In genomic region chr12:24903305-24904088, GRCh38 we compare ENCODE assay signal across 8 cellular contexts. TPM values are rescaled to one million over a fixed set of nuclear protein-coding genes. Genes with fewer than 3 reads are reported as not detected.
A peak's percentile ranks its signal among the peaks of the same experiment; 100 is the strongest.
DNase-seq lines count a peak whose midpoint lies in the region; ATAC-seq, FAIRE-seq and TF ChIP-seq lines count a peak whose summit lies in the region.

No MANE protein-coding gene starts in this region.

- H3K9me2 ChIP-seq in hepatocyte (replicated peaks; ENCODE audit: insufficient read depth), result no peaks in the 10 kb centered on the region

- in situ Hi-C loops in gastrocnemius medialis (cut with MboI; ENCODE audit: low sequenced_read_pairs in 4 of 4), result no loop called here

- peaks cover 16% of the 10 kb centered on the region for H3K4me1 ChIP-seq in hepatocyte (ENCODE audit: insufficient read depth)
- H3K4me1 ChIP-seq in gastrocnemius medialis, result no peaks in the 10 kb centered on the region

- no peaks in the 10 kb centered on the region for H3K9me3 ChIP-seq in hepatocyte (ENCODE audit: low read depth)
- no peaks in the 10 kb centered on the region for H3K9me3 ChIP-seq in gastrocnemius medialis

- H2AFZ ChIP-seq in hepatocyte, result peak overlapping the region; percentile 33

- peaks cover 42% of the 10 kb centered on the region for H3K4me1 Mint-ChIP-seq in activated T-helper 1 cell treated with anti-CD3 and anti-CD28 coated beads, Interleukin-12 subunit alpha, Interleukin-12 subunit beta, Interleukin-2, Interleukin-4 antibody, amounts not matched to agents 30 ng/mL and 10 ng/mL and 1 ng/mL, durations not matched to agents 14 hours and 24 hours and 36 hours (ENCODE audit: low read depth)

- no peak for DNase-seq in GM12891 (ENCODE audit: insufficient read length, low spot score)
- no peak for DNase-seq in activated T-helper 1 cell treated with anti-CD3 and anti-CD28 coated beads, Interleukin-12 subunit alpha, Interleukin-12 subunit beta, Interleukin-2, Interleukin-4 antibody, amounts not matched to agents 30 ng/mL and 10 ng/mL and 1 ng/mL, durations not matched to agents 14 hours and 24 hours and 36 hours (ENCODE audit: low spot score)
- DNase-seq in hepatocyte (ENCODE audit: low spot score), result no peak
- DNase-seq in gastrocnemius medialis, result no peak
- DNase-seq in NCI-H774 (lab: John Stamatoyannopoulos, UW), result no peak
- DNase-seq in 8988T, result no peak
- no peak for DNase-seq in stimulated activated naive CD4-positive, alpha-beta T cell (lab: John Stamatoyannopoulos, UW)
- no peak for DNase-seq in LoVo (ENCODE audit: low spot score)

- intact Hi-C loops in activated T-helper 1 cell treated with anti-CD3 and anti-CD28 coated beads, Interleukin-12 subunit alpha, Interleukin-12 subunit beta, Interleukin-2, Interleukin-4 antibody, amounts not matched to agents 30 ng/mL and 10 ng/mL and 1 ng/mL, durations not matched to agents 14 hours and 24 hours and 36 hours (cut with micrococcal nuclease), result no loop called here
- intact Hi-C loops in gastrocnemius medialis (cut with DNase I; ENCODE audit: low total_unique reads), result no loop called here

- TF ChIP-seq CTCF in hepatocyte (IDR thresholded peaks at IDR 0.05; ENCODE audit: poor library complexity) (no peak), gastrocnemius medialis (IDR thresholded peaks at IDR 0.05 in 4 of 5, conservative IDR thresholded peaks at IDR 0.05 in 1 of 5) (no peak)

- peak overlapping the region; percentile 99 for H3K4me3 Mint-ChIP-seq in activated T-helper 1 cell treated with anti-CD3 and anti-CD28 coated beads, Interleukin-12 subunit alpha, Interleukin-12 subunit beta, Interleukin-2, Interleukin-4 antibody, amounts not matched to agents 30 ng/mL and 10 ng/mL and 1 ng/mL, durations not matched to agents 14 hours and 24 hours and 36 hours

- no peak overlapping the region for H3K27ac ChIP-seq in hepatocyte
- H3K27ac ChIP-seq in gastrocnemius medialis, result peak overlapping the region in 1 of 4 donors; percentile 13

- H3K27ac Mint-ChIP-seq in activated T-helper 1 cell treated with anti-CD3 and anti-CD28 coated beads, Interleukin-12 subunit alpha, Interleukin-12 subunit beta, Interleukin-2, Interleukin-4 antibody, amounts not matched to agents 30 ng/mL and 10 ng/mL and 1 ng/mL, durations not matched to agents 14 hours and 24 hours and 36 hours, result peak overlapping the region; percentile 84

- H3K27me3 Mint-ChIP-seq in activated T-helper 1 cell treated with anti-CD3 and anti-CD28 coated beads, Interleukin-12 subunit alpha, Interleukin-12 subunit beta, Interleukin-2, Interleukin-4 antibody, amounts not matched to agents 30 ng/mL and 10 ng/mL and 1 ng/mL, durations not matched to agents 14 hours and 24 hours and 36 hours (ENCODE audit: insufficient read depth), result peaks cover 5% of the 10 kb centered on the region

- TF ChIP-seq POLR2A in GM12891 (IDR thresholded peaks at IDR 0.05; ENCODE audit: low read depth, low read length), result no peak
- TF ChIP-seq POLR2A in gastrocnemius medialis (IDR thresholded peaks at IDR 0.05), result peak in 1 of 2 donors; percentile 20

- peak; percentile 67 for FAIRE-seq in GM12891 (lab: Jason Lieb, UNC)

- WGBS in hepatocyte (ENCODE audit: low lambda C conversion rate, missing lambda C conversion rate), result 31% methylated on average over 27 of the region's 27 CpGs

- H3K4me3 ChIP-seq in hepatocyte, result peak overlapping the region; percentile 47
- peak overlapping the region; percentile 51 to 57 (median 52) for H3K4me3 ChIP-seq in gastrocnemius medialis

- H3K79me2 ChIP-seq in hepatocyte, result peaks cover 9% of the 10 kb centered on the region

- H3K27me3 ChIP-seq in hepatocyte (peaks cover 41% of the 10 kb centered on the region), gastrocnemius medialis (peaks cover 8 to 16% (median 13%) of the 10 kb centered on the region in 3 donors)

- H3K9me3 Mint-ChIP-seq in activated T-helper 1 cell treated with anti-CD3 and anti-CD28 coated beads, Interleukin-12 subunit alpha, Interleukin-12 subunit beta, Interleukin-2, Interleukin-4 antibody, amounts not matched to agents 30 ng/mL and 10 ng/mL and 1 ng/mL, durations not matched to agents 14 hours and 24 hours and 36 hours, result peaks cover 10% of the 10 kb centered on the region

- no peak for ATAC-seq in gastrocnemius medialis

- H3K4me2 ChIP-seq in hepatocyte, result peak overlapping the region; percentile 98

- H3K36me3 Mint-ChIP-seq in activated T-helper 1 cell treated with anti-CD3 and anti-CD28 coated beads, Interleukin-12 subunit alpha, Interleukin-12 subunit beta, Interleukin-2, Interleukin-4 antibody, amounts not matched to agents 30 ng/mL and 10 ng/mL and 1 ng/mL, durations not matched to agents 14 hours and 24 hours and 36 hours (ENCODE audit: low read depth), result peaks cover 9% of the 10 kb centered on the region

- H3K36me3 ChIP-seq in hepatocyte (replicated peaks; ENCODE audit: insufficient read depth, low read depth) (no peaks in the 10 kb centered on the region), gastrocnemius medialis (no peaks in the 10 kb centered on the region)

- H4K20me1 ChIP-seq in hepatocyte (ENCODE audit: insufficient read depth, poor library complexity, severe bottlenecking), result peaks cover 5% of the 10 kb centered on the region

TF ChIP-seq in GM12891, 5 proteins besides CTCF, POLR2A, EP300 and RAD21:
- TF ChIP-seq TAF1 (IDR thresholded peaks at IDR 0.05; ENCODE audit: low read depth, low read length) (no peak), POLR2AphosphoS5 (IDR thresholded peaks at IDR 0.05; ENCODE audit: low read depth, low read length) (no peak), POU2F2 (IDR thresholded peaks at IDR 0.05; ENCODE audit: low read depth, low read length) (no peak), SPI1 (IDR thresholded peaks at IDR 0.05; ENCODE audit: low read depth, low read length) (no peak), PAX5 (IDR thresholded peaks at IDR 0.05; ENCODE audit: insufficient read depth, low read length, severe bottlenecking) (no peak)

RNA-seq across cellular contexts. Expression of gene BCAT1, which starts 45.4 kb away (rescaled TPM):
- polyA plus RNA-seq in GM12891 (2012; ENCODE audit: low read depth, missing spikeins), result 8.1 TPM
- total RNA-seq in activated T-helper 1 cell treated with anti-CD3 and anti-CD28 coated beads, Interleukin-12 subunit alpha, Interleukin-12 subunit beta, Interleukin-2, Interleukin-4 antibody, amounts not matched to agents 30 ng/mL and 10 ng/mL and 1 ng/mL, durations not matched to agents 14 hours and 24 hours and 36 hours, result 37.3 and 42.0 TPM in 2 replicates
- total RNA-seq in hepatocyte (72.8 and 87.1 TPM in 2 replicates), gastrocnemius medialis (1 to 10 TPM; 1.6 to 7.5 (median 3.9) TPM)
- polyA plus RNA-seq in hepatocyte, result 38.8 and 46.4 TPM in 2 replicates
